In the genomic region with DNA sequence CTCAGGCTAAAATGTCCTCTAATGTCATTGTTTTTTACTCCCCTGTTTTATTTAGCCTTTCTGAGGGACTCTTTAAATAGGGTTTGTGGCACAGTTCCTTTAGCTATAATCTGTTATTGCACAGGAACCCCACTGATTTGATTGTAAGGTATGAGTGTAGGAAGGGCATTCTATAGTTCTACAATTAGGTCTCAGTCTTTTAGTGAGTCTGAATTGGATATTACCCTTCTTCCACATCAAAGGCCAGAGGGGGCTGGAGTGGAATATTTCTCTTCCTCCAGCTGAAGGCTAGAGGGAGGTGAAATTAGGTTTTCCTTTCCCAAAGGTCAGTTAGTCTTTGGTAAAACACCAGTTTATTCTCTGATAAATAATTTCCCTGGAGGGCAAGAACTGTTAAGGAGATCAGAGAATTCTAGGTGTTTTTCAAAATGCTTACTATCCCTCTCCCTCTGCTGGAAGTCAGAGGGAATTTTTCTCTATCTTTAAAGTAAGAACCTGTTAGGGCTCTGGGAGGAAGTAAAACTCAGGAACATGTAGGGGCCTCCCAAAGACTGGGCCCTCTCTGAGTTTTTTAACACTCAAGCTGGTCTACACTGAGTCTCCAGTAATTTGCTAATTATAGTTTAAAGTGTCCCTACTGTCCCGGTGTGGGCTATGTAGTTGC, we compare ENCODE assay signal across 10 cellular contexts.
DNase-seq lines count a peak whose midpoint lies in the region; TF ChIP-seq lines count a peak whose summit lies in the region.
"Had no signal": no experiment of that assay in that cellular context is flagged by ENCODE, and none has a peak within 500 bp of the region (broad histone marks: within the 10 kb centered on the region; RNA-seq: fewer than 3 reads in every experiment).

No MANE protein-coding gene starts in this region.

- H3K27me3 Mint-ChIP-seq in endothelial cell (ENCODE audit: unreplicated experiment), result no peaks in the 10 kb centered on the region
- H3K27me3 Mint-ChIP-seq in Caco-2 (ENCODE audit: insufficient read depth, unreplicated experiment), result peaks cover 5% of the 10 kb centered on the region

- no peaks in the 10 kb centered on the region for H3K4me1 ChIP-seq in prostate gland (replicated peaks)
- no peaks in the 10 kb centered on the region for H3K4me1 ChIP-seq in stomach
- H3K4me1 ChIP-seq in Caco-2, result no peaks in the 10 kb centered on the region

- no peak overlapping the region for H3K4me3 ChIP-seq in GM12865 (ENCODE audit: low read depth, low read length)
- H3K4me3 ChIP-seq in prostate gland, result no peak overlapping the region
- H3K4me3 ChIP-seq in stomach, result no peak overlapping the region
- H3K4me3 ChIP-seq in Caco-2 (ENCODE audit: low read depth, low read length), result no peak overlapping the region
- H3K4me3 ChIP-seq: HAP-1 had no signal

- DNase-seq in GM12865 (ENCODE audit: low read depth), result peak; percentile 1
- peak; percentile 45 for DNase-seq in NCI-H226
- DNase-seq in endothelial cell (ENCODE audit: low spot score), result no peak
- no peak for DNase-seq in prostate gland (ENCODE audit: low spot score)
- no peak for DNase-seq in stomach
- no peak for DNase-seq in Caco-2
- no peak for DNase-seq in DMS153 (lab: John Stamatoyannopoulos, UW)
- no peak for DNase-seq in NCI-H345 (lab: John Stamatoyannopoulos, UW)

- intact Hi-C loops in prostate gland (cut with DNase I) (loop anchor here (10.0 kb wide), 1 partner anchor 580 kb away; no protein-coding TSS in a partner anchor), stomach (cut with DNase I; ENCODE audit: low total_unique reads) (no loop called here), Caco-2 (cut with micrococcal nuclease; ENCODE audit: unreplicated experiment) (no loop called here)

- no peak overlapping the region for H3K4me3 Mint-ChIP-seq in endothelial cell (ENCODE audit: unreplicated experiment)
- H3K4me3 Mint-ChIP-seq in Caco-2 (ENCODE audit: unreplicated experiment), result no peak overlapping the region

- CTCF ChIA-PET in Caco-2 (lab: Charles Lee), result no interaction called here

- TF ChIP-seq CTCF in GM12865 (IDR thresholded peaks at IDR 0.05; ENCODE audit: insufficient read depth, low read depth, low read length, missing control alignments), result no peak
- TF ChIP-seq CTCF in endothelial cell (IDR thresholded peaks at IDR 0.05; ENCODE audit: unreplicated experiment), result peak; percentile 83
- TF ChIP-seq CTCF in prostate gland (IDR thresholded peaks at IDR 0.05), result peak in 3 of 4 experiments; percentile 12 to 36 (median 29)
- peak in 3 of 7 experiments; percentile 22 to 44 (median 25) for TF ChIP-seq CTCF in stomach (IDR thresholded peaks at IDR 0.05)
- no peak for TF ChIP-seq CTCF in Caco-2 (IDR thresholded peaks at IDR 0.05; ENCODE audit: insufficient read depth in 1 of 2, low read depth in 1 of 2, low read length in 1 of 2, severe bottlenecking in 1 of 2, unreplicated experiment in 1 of 2)

- H3K4me1 Mint-ChIP-seq in endothelial cell (ENCODE audit: unreplicated experiment) (no peaks in the 10 kb centered on the region), Caco-2 (ENCODE audit: low read depth, unreplicated experiment) (peaks cover 4% of the 10 kb centered on the region)

- TF ChIP-seq POLR2A in prostate gland (IDR thresholded peaks at IDR 0.05) (no peak), stomach (IDR thresholded peaks at IDR 0.05) (no peak)

- WGBS in prostate gland, result 44% methylated on average over 1 of the region's 1 CpG
- WGBS in stomach, 5 donors, result 46 to 82% (median 64%) methylated on average over 1 of the region's 1 CpG

- TF ChIP-seq EP300 in stomach (IDR thresholded peaks at IDR 0.05), result no peak

- H3K27ac Mint-ChIP-seq in endothelial cell (ENCODE audit: unreplicated experiment) (no peak overlapping the region), Caco-2 (ENCODE audit: unreplicated experiment) (no peak overlapping the region)

- H3K36me3 Mint-ChIP-seq in endothelial cell (ENCODE audit: low read depth, unreplicated experiment), result no peaks in the 10 kb centered on the region
- no peaks in the 10 kb centered on the region for H3K36me3 Mint-ChIP-seq in Caco-2 (ENCODE audit: insufficient read depth, unreplicated experiment)

- H3K27me3 ChIP-seq in prostate gland (replicated peaks; ENCODE audit: insufficient read depth) (no peaks in the 10 kb centered on the region), stomach (no peaks in the 10 kb centered on the region), Caco-2 (replicated peaks; ENCODE audit: control insufficient read depth, insufficient read depth, low read length) (no peaks in the 10 kb centered on the region)

- H3K36me3 ChIP-seq in prostate gland, result no peaks in the 10 kb centered on the region
- no peaks in the 10 kb centered on the region for H3K36me3 ChIP-seq in stomach
- no peaks in the 10 kb centered on the region for H3K36me3 ChIP-seq in Caco-2 (ENCODE audit: control insufficient read depth, insufficient read depth, low read length)
- H3K36me3 ChIP-seq: HAP-1 had no signal

- H3K9me3 ChIP-seq in prostate gland, result no peaks in the 10 kb centered on the region
- H3K9me3 ChIP-seq in stomach, result no peaks in the 10 kb centered on the region
- no peaks in the 10 kb centered on the region for H3K9me3 ChIP-seq in Caco-2
- H3K9me3 ChIP-seq: HAP-1 had no signal

- H3K9me3 Mint-ChIP-seq in endothelial cell (ENCODE audit: unreplicated experiment), result no peaks in the 10 kb centered on the region
- no peaks in the 10 kb centered on the region for H3K9me3 Mint-ChIP-seq in Caco-2 (ENCODE audit: unreplicated experiment)

- H3K27ac ChIP-seq in prostate gland (no peak overlapping the region), stomach (no peak overlapping the region)
- H3K27ac ChIP-seq: epithelial cell of prostate had no signal

- BruUV-seq in Caco-2 (replicated peaks; lab: Mats Ljungman, UMichigan), result no TSS peak

- POLR2A ChIA-PET in Caco-2 (lab: Charles Lee), result no interaction called here

Comparison
In these comparisons a context has a peak if more than half of its experiments do, and no peak if none do; other contexts are left out.
1. DNase-seq: peak in GM12865 (single experiment) and NCI-H226 (single experiment); none in endothelial cell (single experiment), prostate gland (single experiment), stomach (single experiment), Caco-2 (0 of 2), DMS153 (single experiment) and NCI-H345 (single experiment).
2. CTCF ChIP-seq: peak in endothelial cell (single experiment) and prostate gland (3 of 4); none in GM12865 (single experiment) and Caco-2 (0 of 2).